In the genomic region with DNA sequence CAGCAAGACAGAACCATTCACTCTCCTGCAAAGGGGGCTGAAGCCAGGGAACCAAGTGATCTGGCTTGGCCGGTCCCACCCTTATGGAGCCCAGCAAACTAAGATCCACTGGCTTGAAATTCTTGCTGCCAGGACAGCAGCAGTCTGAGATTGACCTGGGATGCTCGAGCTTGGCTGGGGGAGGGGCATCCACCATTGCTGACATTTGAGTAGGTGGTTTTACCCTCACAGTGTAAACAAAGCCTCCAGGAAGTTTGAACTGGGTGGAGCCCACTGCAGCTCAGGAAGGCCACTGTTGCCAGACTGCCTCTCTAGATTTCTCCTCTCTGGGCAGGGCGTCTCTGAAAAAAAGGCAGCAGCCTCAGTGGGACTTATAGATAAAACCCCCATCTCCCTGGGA, we compare ENCODE assay signal across 13 cellular contexts.
DNase-seq lines count a peak whose midpoint lies in the region; ATAC-seq and TF ChIP-seq lines count a peak whose summit lies in the region.
"Had no signal": no experiment of that assay in that cellular context is flagged by ENCODE, and none has a peak within 500 bp of the region (broad histone marks: within the 10 kb centered on the region; RNA-seq: fewer than 3 reads in every experiment).

No MANE protein-coding gene starts in this region.

- peaks cover 19% of the 10 kb centered on the region for H3K36me3 Mint-ChIP-seq in activated naive CD8-positive, alpha-beta T cell treated with anti-CD3 and anti-CD28 coated beads for 36 hours
- peaks cover 24% of the 10 kb centered on the region for H3K36me3 Mint-ChIP-seq in activated naive CD8-positive, alpha-beta T cell treated with anti-CD3 and anti-CD28 coated beads, Interleukin-2, amount 50 U/mL, for 24 hours (ENCODE audit: low read depth)
- H3K36me3 Mint-ChIP-seq in effector memory CD8-positive, alpha-beta T cell (ENCODE audit: insufficient read depth), result no peaks in the 10 kb centered on the region

- no peak for TF ChIP-seq POLR2A in transverse colon (IDR thresholded peaks at IDR 0.05)

- WGBS in transverse colon (ENCODE audit: low coverage in 1 of 2), 2 donors, result 53% methylated on average over 3 of the region's 3 CpGs; no CpG with 5 or more reads in 1 of the 2 donors

- no peak for ATAC-seq in activated naive CD8-positive, alpha-beta T cell treated with anti-CD3 and anti-CD28 coated beads, Interleukin-2, amount 50 U/mL, for 24 hours
- ATAC-seq in effector memory CD8-positive, alpha-beta T cell (replicated peaks), result no peak
- no peak for ATAC-seq in GM19452 (IDR thresholded peaks at IDR 0.05; ENCODE audit: unreplicated experiment)
- no peak for ATAC-seq in Right ventricle myocardium inferior

- H3K27ac Mint-ChIP-seq in activated naive CD8-positive, alpha-beta T cell treated with anti-CD3 and anti-CD28 coated beads for 36 hours, result peak overlapping the region; percentile 45
- H3K27ac Mint-ChIP-seq in activated naive CD8-positive, alpha-beta T cell treated with anti-CD3 and anti-CD28 coated beads, Interleukin-2, amount 50 U/mL, for 24 hours, result no peak overlapping the region
- H3K27ac Mint-ChIP-seq in effector memory CD8-positive, alpha-beta T cell, result peak overlapping the region; percentile 84 to 85
- H3K27ac Mint-ChIP-seq: HFFc6 had no signal

- intact Hi-C loops in transverse colon (cut with DNase I; ENCODE audit: low total_unique reads), result loop anchor here (10.0 kb wide), 1 partner anchor 55 kb away; no protein-coding TSS in a partner anchor
- intact Hi-C loops in Right ventricle myocardium inferior (cut with DNase I), result no loop called here

- in situ Hi-C loops in transverse colon (cut with MboI; ENCODE audit: low pct_ligation_motif_present in 1 of 4, low pct_unique_long_range_greater_than_20kb in 1 of 4, low sequenced_read_pairs in 3 of 4), result no loop called here
- in situ Hi-C loops in HAP-1 (cut with MboI; ENCODE audit: low sequenced_read_pairs), result no loop called here

- TF ChIP-seq EP300 in transverse colon (IDR thresholded peaks at IDR 0.05; ENCODE audit: low read depth), result no peak

- no peak overlapping the region for H3K4me3 ChIP-seq in NT2/D1 (ENCODE audit: insufficient read length, low read depth)
- no peak overlapping the region for H3K4me3 ChIP-seq in transverse colon
- no peak overlapping the region for H3K4me3 ChIP-seq in HAP-1

- H3K9me3 Mint-ChIP-seq in activated naive CD8-positive, alpha-beta T cell treated with anti-CD3 and anti-CD28 coated beads for 36 hours, result peaks cover 39% of the 10 kb centered on the region
- H3K9me3 Mint-ChIP-seq in activated naive CD8-positive, alpha-beta T cell treated with anti-CD3 and anti-CD28 coated beads, Interleukin-2, amount 50 U/mL, for 24 hours, result peaks cover 40% of the 10 kb centered on the region
- peaks cover 6 to 15% of the 10 kb centered on the region in 2 donors for H3K9me3 Mint-ChIP-seq in effector memory CD8-positive, alpha-beta T cell

- no peaks in the 10 kb centered on the region for H3K36me3 ChIP-seq in NT2/D1 (ENCODE audit: insufficient read depth, insufficient read length, low read length)
- H3K36me3 ChIP-seq in transverse colon, result no peaks in the 10 kb centered on the region
- no peaks in the 10 kb centered on the region for H3K36me3 ChIP-seq in HAP-1 (replicated peaks)
- H3K36me3 ChIP-seq: BE2C had no signal

- H3K4me3 Mint-ChIP-seq in activated naive CD8-positive, alpha-beta T cell treated with anti-CD3 and anti-CD28 coated beads for 36 hours, result no peak overlapping the region
- no peak overlapping the region for H3K4me3 Mint-ChIP-seq in activated naive CD8-positive, alpha-beta T cell treated with anti-CD3 and anti-CD28 coated beads, Interleukin-2, amount 50 U/mL, for 24 hours
- peak overlapping the region; percentile 54 to 65 for H3K4me3 Mint-ChIP-seq in effector memory CD8-positive, alpha-beta T cell
- H3K4me3 Mint-ChIP-seq: HFFc6 had no signal

- H3K4me1 ChIP-seq in NT2/D1 (ENCODE audit: insufficient read depth, insufficient read length) (peaks cover 5% of the 10 kb centered on the region), transverse colon (peaks cover 0 to 8% (median 7%) of the 10 kb centered on the region in 4 donors), HAP-1 (no peaks in the 10 kb centered on the region)
- H3K4me1 ChIP-seq: BE2C had no signal

- peaks cover 15% of the 10 kb centered on the region for H3K4me1 Mint-ChIP-seq in activated naive CD8-positive, alpha-beta T cell treated with anti-CD3 and anti-CD28 coated beads for 36 hours
- H3K4me1 Mint-ChIP-seq in activated naive CD8-positive, alpha-beta T cell treated with anti-CD3 and anti-CD28 coated beads, Interleukin-2, amount 50 U/mL, for 24 hours, result peaks cover 21% of the 10 kb centered on the region
- peaks cover 15 to 22% of the 10 kb centered on the region in 2 donors for H3K4me1 Mint-ChIP-seq in effector memory CD8-positive, alpha-beta T cell (ENCODE audit: low read depth in 2 of 2)

- peaks cover 11% of the 10 kb centered on the region; the same call in 1 of the 2 replicates for H3K9me3 ChIP-seq in NT2/D1 (ENCODE audit: insufficient read depth, low read length)
- no peaks in the 10 kb centered on the region for H3K9me3 ChIP-seq in transverse colon
- no peaks in the 10 kb centered on the region for H3K9me3 ChIP-seq in HAP-1
- H3K9me3 ChIP-seq: BE2C had no signal

- H3K27ac ChIP-seq in transverse colon, result no peak overlapping the region

- DNase-seq in activated naive CD8-positive, alpha-beta T cell treated with anti-CD3 and anti-CD28 coated beads for 36 hours, result no peak
- no peak for DNase-seq in activated naive CD8-positive, alpha-beta T cell treated with anti-CD3 and anti-CD28 coated beads, Interleukin-2, amount 50 U/mL, for 24 hours
- DNase-seq in NT2/D1 (ENCODE audit: low read depth, low spot score), result peak; percentile 77
- DNase-seq in effector memory CD8-positive, alpha-beta T cell, result peak in 1 of 3 experiments; percentile 10
- peak; percentile 52 for DNase-seq in transverse colon
- no peak for DNase-seq in HAP-1 (ENCODE audit: low spot score in 2 of 2)
- no peak for DNase-seq in Right ventricle myocardium inferior (ENCODE audit: missing footprints)
- DNase-seq: activated T-cell treated with anti-CD3 and anti-CD28 coated beads, Interleukin-2, amount 50 U/mL, for 1 hour; BE2C; HFFc6; stimulated activated CD4-positive, alpha-beta T cell treated with anti-CD3 and anti-CD28 coated beads, Interleukin-2, amount 100 ng/mL, for 24 hours; T1000 had no signal

- TF ChIP-seq CTCF in transverse colon (IDR thresholded peaks at IDR 0.05), result no peak

- no peak overlapping the region for H3K9ac ChIP-seq in NT2/D1 (ENCODE audit: insufficient read length, low read depth)

- no peaks in the 10 kb centered on the region for H3K27me3 Mint-ChIP-seq in activated naive CD8-positive, alpha-beta T cell treated with anti-CD3 and anti-CD28 coated beads for 36 hours
- H3K27me3 Mint-ChIP-seq in activated naive CD8-positive, alpha-beta T cell treated with anti-CD3 and anti-CD28 coated beads, Interleukin-2, amount 50 U/mL, for 24 hours, result no peaks in the 10 kb centered on the region
- H3K27me3 Mint-ChIP-seq in effector memory CD8-positive, alpha-beta T cell, result no peaks in the 10 kb centered on the region

- no peaks in the 10 kb centered on the region for H3K27me3 ChIP-seq in NT2/D1 (ENCODE audit: insufficient read depth, insufficient read length)
- H3K27me3 ChIP-seq in transverse colon, result no peaks in the 10 kb centered on the region
- H3K27me3 ChIP-seq in HAP-1 (ENCODE audit: low read depth), result no peaks in the 10 kb centered on the region
- H3K27me3 ChIP-seq: BE2C had no signal

Comparison
In these comparisons a context has a peak if more than half of its experiments do, and no peak if none do; other contexts are left out.
1. DNase-seq: peak in NT2/D1 (single experiment) and transverse colon (single experiment); none in activated naive CD8-positive, alpha-beta T cell treated with anti-CD3 and anti-CD28 coated beads for 36 hours (single experiment), activated naive CD8-positive, alpha-beta T cell treated with anti-CD3 and anti-CD28 coated beads, Interleukin-2, amount 50 U/mL, for 24 hours (single experiment), HAP-1 (0 of 2) and Right ventricle myocardium inferior (single experiment).
2. H3K4me3 Mint-ChIP-seq: peak in effector memory CD8-positive, alpha-beta T cell (2 of 2); none in activated naive CD8-positive, alpha-beta T cell treated with anti-CD3 and anti-CD28 coated beads for 36 hours (single experiment) and activated naive CD8-positive, alpha-beta T cell treated with anti-CD3 and anti-CD28 coated beads, Interleukin-2, amount 50 U/mL, for 24 hours (single experiment).